ENCODE assay signal across 10 cellular contexts in the genomic region with DNA sequence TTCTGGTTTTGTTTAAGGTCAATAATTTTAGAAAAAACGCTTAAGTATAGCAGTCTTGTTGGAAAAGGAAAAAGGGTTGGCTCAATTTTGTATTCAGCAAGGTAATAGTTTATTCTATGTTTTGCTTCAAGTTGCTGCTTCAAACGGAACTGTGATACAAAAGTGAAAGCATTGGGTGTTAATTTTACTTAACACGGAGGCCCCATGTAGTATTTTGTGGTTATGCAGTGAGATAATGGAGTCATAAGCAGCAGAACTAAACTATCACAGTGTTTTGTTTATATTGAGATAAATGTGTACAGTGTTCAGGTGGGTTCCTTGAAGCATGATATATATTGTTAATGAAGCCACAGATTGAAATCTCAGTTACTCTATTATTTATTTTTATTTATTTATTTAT.
A peak's percentile ranks its signal among the peaks of the same experiment; 100 is the strongest.
DNase-seq lines count a peak whose midpoint lies in the region; ATAC-seq, FAIRE-seq and TF ChIP-seq lines count a peak whose summit lies in the region.
"Had no signal": no experiment of that assay in that cellular context is flagged by ENCODE, and none has a peak within 500 bp of the region (broad histone marks: within the 10 kb centered on the region; RNA-seq: fewer than 3 reads in every experiment).

No MANE protein-coding gene starts in this region.

- H3K36me3 Mint-ChIP-seq in CD4-positive, alpha-beta T cell (ENCODE audit: low read depth) = no peaks in the 10 kb centered on the region

- H3K9me3 Mint-ChIP-seq in CD4-positive, alpha-beta T cell = no peaks in the 10 kb centered on the region

- H3K27ac ChIP-seq in CD4-positive, alpha-beta T cell (ENCODE audit: low read depth, low read length) = no peak overlapping the region
- H3K27ac ChIP-seq: vagina had no signal

- H3K36me3 ChIP-seq in MG63 = no peaks in the 10 kb centered on the region
- H3K36me3 ChIP-seq: vagina had no signal

- CTCF ChIA-PET in GM10248 (lab: Yijun Ruan, JAX) = no interaction called here
- CTCF ChIA-PET in CD4-positive, alpha-beta T cell (lab: Charles Lee) = no interaction called here

- intact Hi-C loops in CD4-positive, alpha-beta T cell (cut with DNase I, micrococcal nuclease) = no loop called here

- H3K4me3 Mint-ChIP-seq in CD4-positive, alpha-beta T cell = no peak overlapping the region

- peak; percentile 60 for FAIRE-seq in GM19239 (lab: Jason Lieb, UNC)

- no peaks in the 10 kb centered on the region for H3K27me3 ChIP-seq in CD4-positive, alpha-beta T cell (ENCODE audit: control insufficient read depth, insufficient read depth, low read length)
- no peaks in the 10 kb centered on the region for H3K27me3 ChIP-seq in MG63
- H3K27me3 ChIP-seq: vagina had no signal

- no peaks in the 10 kb centered on the region for H3K9me3 ChIP-seq in CD4-positive, alpha-beta T cell (ENCODE audit: control insufficient read depth, low read length)
- no peaks in the 10 kb centered on the region for H3K9me3 ChIP-seq in MG63
- H3K9me3 ChIP-seq: vagina had no signal

- DNase-seq in GM10248 (ENCODE audit: extremely low spot score) = peak; percentile 46
- peak; percentile 7 for DNase-seq in GM19239 (ENCODE audit: insufficient read length, low spot score)
- no peak for DNase-seq in NCI-H187 (lab: John Stamatoyannopoulos, UW)
- no peak for DNase-seq in CD4-positive, alpha-beta T cell
- DNase-seq in NCI-H1436 (lab: John Stamatoyannopoulos, UW) = no peak
- no peak for DNase-seq in MG63
- DNase-seq: DMS79 had no signal

- ATAC-seq in HG02623 (IDR thresholded peaks at IDR 0.05; ENCODE audit: unreplicated experiment) (peak; percentile 86), HG03439 (IDR thresholded peaks at IDR 0.05; ENCODE audit: unreplicated experiment) (peak; percentile 61)
- ATAC-seq in CD4-positive, alpha-beta T cell (ENCODE audit: poor library complexity) = no peak

- no peaks in the 10 kb centered on the region for H3K27me3 Mint-ChIP-seq in CD4-positive, alpha-beta T cell

- H3K4me1 Mint-ChIP-seq in CD4-positive, alpha-beta T cell (ENCODE audit: low read depth) = peaks cover 3% of the 10 kb centered on the region

- POLR2A ChIA-PET in GM10248 (lab: Yijun Ruan, JAX) = no interaction called here
- POLR2A ChIA-PET in CD4-positive, alpha-beta T cell (lab: Charles Lee) = no interaction called here

- no peak overlapping the region for H3K27ac Mint-ChIP-seq in CD4-positive, alpha-beta T cell

- TF ChIP-seq CTCF in GM10248 (IDR thresholded peaks at IDR 0.05; ENCODE audit: control extremely low read depth, extremely low read depth, low read depth, missing control alignments) = no peak
- TF ChIP-seq CTCF in CD4-positive, alpha-beta T cell (IDR thresholded peaks at IDR 0.05) = no peak

- no peak overlapping the region for H3K4me3 ChIP-seq in MG63
- H3K4me3 ChIP-seq: vagina had no signal

Comparison
In these comparisons a context has a peak if more than half of its experiments do, and no peak if none do; other contexts are left out.
1. DNase-seq: peak in GM10248 (single experiment) and GM19239 (single experiment); none in NCI-H187 (0 of 2), CD4-positive, alpha-beta T cell (0 of 10), NCI-H1436 (single experiment) and MG63 (single experiment).